ENCODE assay signal across 10 cellular contexts in the genomic region with DNA sequence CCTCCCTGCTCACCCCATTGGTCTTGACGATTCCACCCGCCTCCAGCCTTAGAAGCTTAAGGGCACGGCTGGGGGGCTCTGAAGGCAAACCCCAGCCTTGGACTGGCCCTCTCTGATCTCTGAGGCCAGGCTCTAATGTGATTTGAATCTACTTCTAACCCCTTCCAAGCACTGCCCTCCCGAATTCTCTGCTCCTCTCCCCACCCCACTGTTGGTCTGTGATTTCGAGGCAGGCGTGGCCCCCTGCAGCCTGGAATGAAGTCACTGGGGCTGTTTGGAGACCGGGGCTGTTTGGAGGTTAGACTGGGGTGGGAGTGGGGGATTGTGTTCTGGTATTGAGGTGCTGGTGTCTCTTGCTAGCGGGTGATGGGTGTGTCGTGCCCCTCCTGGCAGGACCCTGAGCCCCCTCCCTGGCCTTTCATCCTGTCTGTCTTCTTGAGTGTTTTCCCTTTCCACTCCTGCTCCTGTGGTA. TPM values are rescaled to one million over a fixed set of nuclear protein-coding genes. Genes with fewer than 3 reads are reported as not detected.
DNase-seq lines count a peak whose midpoint lies in the region; ATAC-seq, FAIRE-seq and TF ChIP-seq lines count a peak whose summit lies in the region.
"Had no signal": no experiment of that assay in that cellular context is flagged by ENCODE, and none has a peak within 500 bp of the region (broad histone marks: within the 10 kb centered on the region; RNA-seq: fewer than 3 reads in every experiment).

No MANE protein-coding gene starts in this region.

- no peaks in the 10 kb centered on the region for H4K20me1 ChIP-seq in keratinocyte (ENCODE audit: control insufficient read depth, extremely low read depth, insufficient read depth, low read length)

- dilution Hi-C loops in keratinocyte (cut with MboI; ENCODE audit: extremely low pct_ligation_motif_present, low sequenced_read_pairs): no loop called here

- POLR2A ChIA-PET in WTC11 (lab: Charles Lee): interaction anchor here (0.9 to 2.4 kb wide), 5 partner anchors 10 to 44 kb away, joined by 4 to 12 read pairs (median 7); a partner anchor contains a TSS

- H3K27me3 ChIP-seq in keratinocyte (ENCODE audit: control insufficient read depth, extremely low read depth, insufficient read depth, low read length) (no peaks in the 10 kb centered on the region), skeletal muscle satellite cell (ENCODE audit: control insufficient read depth, insufficient read depth, low read length) (peaks cover 42% of the 10 kb centered on the region)

- ATAC-seq in WTC11 (peak; percentile 3), GM19463 (IDR thresholded peaks at IDR 0.05; ENCODE audit: unreplicated experiment) (no peak)

- H3K9me1 ChIP-seq in keratinocyte (ENCODE audit: control insufficient read depth, extremely low read depth, insufficient read depth, low read length): no peaks in the 10 kb centered on the region

- H3K27ac Mint-ChIP-seq in HFFc6: peak overlapping the region; percentile 29; the same call in 1 of the 2 replicates
- H3K27ac Mint-ChIP-seq in WTC11: peak overlapping the region; percentile 98
- no peak overlapping the region for H3K27ac Mint-ChIP-seq in T-helper 2 cell treated with Interferon-gamma antibody and Interleukin-4, amounts not matched to agents 5 μg/mL and 100 μg/mL, for 36 hours

- H3K27me3 Mint-ChIP-seq in HFFc6 (ENCODE audit: insufficient read depth) (peaks cover 15% of the 10 kb centered on the region), WTC11 (ENCODE audit: low read depth) (no peaks in the 10 kb centered on the region; the same call in 1 of the 2 replicates)
- peaks cover 21% of the 10 kb centered on the region for H3K27me3 Mint-ChIP-seq in T-helper 2 cell treated with Interferon-gamma antibody and Interleukin-4, amounts not matched to agents 5 μg/mL and 100 μg/mL, for 36 hours (ENCODE audit: low read depth)

- H3K4me1 Mint-ChIP-seq in HFFc6 (ENCODE audit: low read depth): peaks cover 37% of the 10 kb centered on the region
- H3K4me1 Mint-ChIP-seq in WTC11: peaks cover 38% of the 10 kb centered on the region
- H3K4me1 Mint-ChIP-seq in T-helper 2 cell treated with Interferon-gamma antibody and Interleukin-4, amounts not matched to agents 5 μg/mL and 100 μg/mL, for 36 hours (ENCODE audit: low read depth): peaks cover 10% of the 10 kb centered on the region

- DNase-seq in HFFc6 (no peak), WTC11 (ENCODE audit: low spot score) (peak; percentile 36), keratinocyte (ENCODE audit: low read depth, low spot score) (no peak), RPMI8226 (no peak), GM10266 (ENCODE audit: extremely low spot score) (no peak)
- DNase-seq in T-helper 2 cell treated with Interferon-gamma antibody and Interleukin-4, amounts not matched to agents 5 μg/mL and 100 μg/mL, for 36 hours (ENCODE audit: low spot score): no peak
- DNase-seq: activated gamma-delta T cell treated with Interleukin-2 at 50 U/mL for 16 hours, GOT3 had no signal

- TF ChIP-seq CTCF in HFFc6 (IDR thresholded peaks at IDR 0.05) (no peak), WTC11 (IDR thresholded peaks at IDR 0.05) (no peak), keratinocyte (optimal IDR thresholded peaks at IDR 0.05 in 1 of 3, IDR thresholded peaks at IDR 0.05 in 1 of 3, conservative IDR thresholded peaks at IDR 0.05 in 1 of 3; ENCODE audit: extremely low read depth in 1 of 3, insufficient read depth in 2 of 3, low read length in 3 of 3) (no peak), GM10266 (IDR thresholded peaks at IDR 0.05; ENCODE audit: control insufficient read depth, insufficient read depth, low read depth, missing control alignments) (no peak)

- H3K9me3 ChIP-seq in keratinocyte (ENCODE audit: control insufficient read depth, low read depth, low read length) (no peaks in the 10 kb centered on the region), skeletal muscle satellite cell (replicated peaks; ENCODE audit: low read length) (no peaks in the 10 kb centered on the region)

- peak overlapping the region; percentile 38 for H2AFZ ChIP-seq in keratinocyte (ENCODE audit: control insufficient read depth, low read length)

- H3K9me3 Mint-ChIP-seq in HFFc6 (no peaks in the 10 kb centered on the region), WTC11 (no peaks in the 10 kb centered on the region)
- no peaks in the 10 kb centered on the region for H3K9me3 Mint-ChIP-seq in T-helper 2 cell treated with Interferon-gamma antibody and Interleukin-4, amounts not matched to agents 5 μg/mL and 100 μg/mL, for 36 hours

- H3K4me2 ChIP-seq in keratinocyte (ENCODE audit: control insufficient read depth, extremely low read depth, insufficient read depth, low read depth, low read length): peak overlapping the region; percentile 85
- H3K4me2 ChIP-seq in skeletal muscle satellite cell (ENCODE audit: low read length): peak overlapping the region; percentile 66

- H3K4me1 ChIP-seq in keratinocyte (ENCODE audit: control insufficient read depth, extremely low read depth, insufficient read depth, low read length) (peaks cover 28% of the 10 kb centered on the region), skeletal muscle satellite cell (ENCODE audit: control insufficient read depth, insufficient read depth, low read length) (peaks cover 31% of the 10 kb centered on the region)

- H3K4me3 Mint-ChIP-seq in HFFc6: peak overlapping the region; percentile 41
- peak overlapping the region; percentile 91 for H3K4me3 Mint-ChIP-seq in WTC11
- H3K4me3 Mint-ChIP-seq in T-helper 2 cell treated with Interferon-gamma antibody and Interleukin-4, amounts not matched to agents 5 μg/mL and 100 μg/mL, for 36 hours: no peak overlapping the region

- FAIRE-seq in keratinocyte (lab: Jason Lieb, UNC): no peak

- H3K36me3 ChIP-seq in keratinocyte (ENCODE audit: control insufficient read depth in 2 of 2, extremely low read depth in 1 of 2, insufficient read depth in 2 of 2, low read length in 2 of 2) (peaks cover 17 to 22% of the 10 kb centered on the region in 2 experiments), skeletal muscle satellite cell (ENCODE audit: insufficient read depth, low read length) (no peaks in the 10 kb centered on the region)

- H3K9ac ChIP-seq in keratinocyte (ENCODE audit: control insufficient read depth, extremely low read depth, insufficient read depth, low read length): peak overlapping the region; percentile 99
- no peak overlapping the region for H3K9ac ChIP-seq in skeletal muscle satellite cell (ENCODE audit: low read depth, low read length)

- no peaks in the 10 kb centered on the region for H3K79me2 ChIP-seq in keratinocyte (ENCODE audit: control insufficient read depth, insufficient read depth, low read length)

- CTCF ChIA-PET in WTC11 (lab: Charles Lee): interaction anchor here (1.1 to 3.0 kb wide), 8 partner anchors 10 to 117 kb away, joined by 3 to 32 read pairs (median 4); a partner anchor contains a TSS

- peak overlapping the region; percentile 96 for H3K27ac ChIP-seq in keratinocyte (ENCODE audit: control insufficient read depth, insufficient read depth, low read length)

- peak overlapping the region; percentile 73 to 89 (median 84) for H3K4me3 ChIP-seq in keratinocyte (ENCODE audit: control insufficient read depth in 2 of 3, extremely low read depth in 1 of 3, insufficient read depth in 2 of 3, low read depth in 1 of 3, low read length in 3 of 3)
- H3K4me3 ChIP-seq in skeletal muscle satellite cell (ENCODE audit: low read length): no peak overlapping the region

- no peaks in the 10 kb centered on the region for H3K36me3 Mint-ChIP-seq in HFFc6 (ENCODE audit: low read depth)
- peaks cover 16% of the 10 kb centered on the region for H3K36me3 Mint-ChIP-seq in WTC11
- H3K36me3 Mint-ChIP-seq in T-helper 2 cell treated with Interferon-gamma antibody and Interleukin-4, amounts not matched to agents 5 μg/mL and 100 μg/mL, for 36 hours (ENCODE audit: low read depth): no peaks in the 10 kb centered on the region

RNA-seq across cellular contexts. Expression of a gene that starts 2.2 kb away (rescaled TPM):
- not detected for total RNA-seq in HFFc6 (2021; fragmentation: NEBNext Ultra II Directional; extraction: Animal tissue kit (Norgen Biotek cat#: 25700))
- total RNA-seq in WTC11 (2021): 42.4 to 48.5 TPM (median 44.0 TPM) in 3 replicates
- 4.0 to 5.3 TPM (median 4.2 TPM) in 3 replicates for polyA plus RNA-seq in keratinocyte
- polyA plus RNA-seq in keratinocyte (2011; ENCODE audit: low read depth): 10.1 TPM
- polyA plus RNA-seq in keratinocyte (2011; cell fraction: cytosol; rRNA removed): 3.2 and 3.8 TPM in 2 replicates
- polyA plus RNA-seq in keratinocyte (2011; cell fraction: nucleus; rRNA removed): 11.7 and 15.6 TPM in 2 replicates
- polyA plus RNA-seq in keratinocyte (2012; ENCODE audit: low replicate concordance): 5.8 and 71.5 TPM in 2 replicates
- 6.2 to 10.1 TPM (median 8.6 TPM) in 3 replicates for polyA minus RNA-seq in keratinocyte
- 5.4 TPM for polyA minus RNA-seq in keratinocyte (2011; cell fraction: cytosol; rRNA and poly(A)+ RNA removed)
- polyA minus RNA-seq in keratinocyte (2011; cell fraction: nucleus; rRNA and poly(A)+ RNA removed): 8.3 and 10.7 TPM in 2 replicates
- 0.22 TPM in 1 of 2 replicates, not detected in the other for total RNA-seq in skeletal muscle satellite cell (2012; rRNA removed)

RNA-seq across cellular contexts. Expression of a gene that starts 9.6 kb away (rescaled TPM):
- 10 to 100 TPM; 56.9 to 70.3 (median 66.0) TPM for total RNA-seq in HFFc6 (2021; fragmentation: NEBNext Ultra II Directional; extraction: Animal tissue kit (Norgen Biotek cat#: 25700))
- total RNA-seq in WTC11 (2021): 40.6 to 46.7 TPM (median 46.5 TPM) in 3 replicates
- polyA plus RNA-seq in keratinocyte: 38.4 to 59.0 TPM (median 51.8 TPM) in 3 replicates
- polyA plus RNA-seq in keratinocyte (2011; ENCODE audit: low read depth): 6.9 TPM
- polyA plus RNA-seq in keratinocyte (2011; cell fraction: cytosol; rRNA removed): 56.9 and 63.0 TPM in 2 replicates
- polyA plus RNA-seq in keratinocyte (2011; cell fraction: nucleus; rRNA removed): 17.7 and 18.4 TPM in 2 replicates
- polyA plus RNA-seq in keratinocyte (2012; ENCODE audit: low replicate concordance): 53.2 and 63.0 TPM in 2 replicates
- polyA minus RNA-seq in keratinocyte: 17.4 to 26.6 TPM (median 26.2 TPM) in 3 replicates
- 20.1 TPM for polyA minus RNA-seq in keratinocyte (2011; cell fraction: cytosol; rRNA and poly(A)+ RNA removed)
- polyA minus RNA-seq in keratinocyte (2011; cell fraction: nucleus; rRNA and poly(A)+ RNA removed): 5.2 and 7.8 TPM in 2 replicates
- 18.3 and 23.2 TPM in 2 replicates for total RNA-seq in skeletal muscle satellite cell (2012; rRNA removed)

RNA-seq across cellular contexts. Expression of a gene that starts 40.1 kb away (rescaled TPM):
- 10 to 100 TPM; 51.9 to 67.2 (median 61.0) TPM for total RNA-seq in HFFc6 (2021; fragmentation: NEBNext Ultra II Directional; extraction: Animal tissue kit (Norgen Biotek cat#: 25700))
- total RNA-seq in WTC11 (2021): 153 to 209 TPM (median 158 TPM) in 3 replicates
- 21.4 to 35.8 TPM (median 26.9 TPM) in 3 replicates for polyA plus RNA-seq in keratinocyte
- polyA plus RNA-seq in keratinocyte (2011; ENCODE audit: low read depth): 59.5 TPM
- 10.5 and 15.2 TPM in 2 replicates for polyA plus RNA-seq in keratinocyte (2011; cell fraction: cytosol; rRNA removed)
- polyA plus RNA-seq in keratinocyte (2011; cell fraction: nucleus; rRNA removed): 65.9 and 71.5 TPM in 2 replicates
- polyA plus RNA-seq in keratinocyte (2012; ENCODE audit: low replicate concordance): 31.6 and 48.5 TPM in 2 replicates
- 40.8 to 206 TPM (median 72.4 TPM) in 3 replicates for polyA minus RNA-seq in keratinocyte
- polyA minus RNA-seq in keratinocyte (2011; cell fraction: cytosol; rRNA and poly(A)+ RNA removed): 44.5 TPM
- polyA minus RNA-seq in keratinocyte (2011; cell fraction: nucleus; rRNA and poly(A)+ RNA removed): 140 and 173 TPM in 2 replicates
- total RNA-seq in skeletal muscle satellite cell (2012; rRNA removed): 23.6 and 27.5 TPM in 2 replicates

RNA-seq across cellular contexts. Expression of a gene that starts 52.1 kb away (rescaled TPM):
- total RNA-seq in HFFc6 (2021; fragmentation: NEBNext Ultra II Directional; extraction: Animal tissue kit (Norgen Biotek cat#: 25700)): 10 to 100 TPM in 5 of 6 experiments, 1 to 10 TPM in 1; 9.9 to 15.5 (median 12.7) TPM
- total RNA-seq in WTC11 (2021): 24.3 to 25.7 TPM (median 24.9 TPM) in 3 replicates
- polyA plus RNA-seq in keratinocyte: 4.8 to 10.8 TPM (median 5.6 TPM) in 3 replicates
- 1.8 TPM for polyA plus RNA-seq in keratinocyte (2011; ENCODE audit: low read depth)
- polyA plus RNA-seq in keratinocyte (2011; cell fraction: cytosol; rRNA removed): 3.5 and 4.9 TPM in 2 replicates
- 21.6 and 27.4 TPM in 2 replicates for polyA plus RNA-seq in keratinocyte (2011; cell fraction: nucleus; rRNA removed)
- polyA plus RNA-seq in keratinocyte (2012; ENCODE audit: low replicate concordance): 5.2 and 11.7 TPM in 2 replicates
- 10.4 to 23.9 TPM (median 16.9 TPM) in 3 replicates for polyA minus RNA-seq in keratinocyte
- polyA minus RNA-seq in keratinocyte (2011; cell fraction: cytosol; rRNA and poly(A)+ RNA removed): 9.6 TPM
- polyA minus RNA-seq in keratinocyte (2011; cell fraction: nucleus; rRNA and poly(A)+ RNA removed): 9.9 and 11.1 TPM in 2 replicates
- 5.6 and 7.0 TPM in 2 replicates for total RNA-seq in skeletal muscle satellite cell (2012; rRNA removed)

Comparison
In these comparisons a context has a peak if more than half of its experiments do, and no peak if none do; other contexts are left out.
1. RNA of a gene that starts 2.2 kb away (total RNA-seq): 42.4 to 48.5 TPM in WTC11; not detected in HFFc6; every median in the first group is over 10 times any median in the second.